ENCODE assay signal across 1 cellular context in the genomic region with DNA sequence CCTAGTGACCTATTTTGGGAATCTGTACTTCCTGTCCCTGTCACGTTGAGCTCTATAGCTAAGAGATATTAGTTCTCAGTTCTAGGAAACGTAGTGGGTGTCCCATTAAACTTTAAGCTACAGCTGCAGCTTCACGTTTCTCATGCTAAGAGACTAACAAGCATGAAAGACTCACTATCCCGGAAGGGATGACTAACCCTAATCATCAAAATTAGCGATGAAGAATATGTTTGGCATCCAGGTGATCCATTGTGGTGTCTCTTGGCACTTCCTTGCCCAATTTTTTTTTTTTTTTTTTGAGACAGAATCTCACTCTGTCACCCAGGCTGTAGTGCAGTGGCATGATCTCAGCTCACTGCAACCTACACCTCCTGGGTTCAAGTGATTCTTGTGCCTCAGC.
TF ChIP-seq lines count a peak whose summit lies in the region.

No MANE protein-coding gene starts in this region.

TF ChIP-seq in GM23338, 12 proteins besides CTCF, POLR2A, EP300 and RAD21 (continued from another document):
- TF ChIP-seq, protein P1, sequence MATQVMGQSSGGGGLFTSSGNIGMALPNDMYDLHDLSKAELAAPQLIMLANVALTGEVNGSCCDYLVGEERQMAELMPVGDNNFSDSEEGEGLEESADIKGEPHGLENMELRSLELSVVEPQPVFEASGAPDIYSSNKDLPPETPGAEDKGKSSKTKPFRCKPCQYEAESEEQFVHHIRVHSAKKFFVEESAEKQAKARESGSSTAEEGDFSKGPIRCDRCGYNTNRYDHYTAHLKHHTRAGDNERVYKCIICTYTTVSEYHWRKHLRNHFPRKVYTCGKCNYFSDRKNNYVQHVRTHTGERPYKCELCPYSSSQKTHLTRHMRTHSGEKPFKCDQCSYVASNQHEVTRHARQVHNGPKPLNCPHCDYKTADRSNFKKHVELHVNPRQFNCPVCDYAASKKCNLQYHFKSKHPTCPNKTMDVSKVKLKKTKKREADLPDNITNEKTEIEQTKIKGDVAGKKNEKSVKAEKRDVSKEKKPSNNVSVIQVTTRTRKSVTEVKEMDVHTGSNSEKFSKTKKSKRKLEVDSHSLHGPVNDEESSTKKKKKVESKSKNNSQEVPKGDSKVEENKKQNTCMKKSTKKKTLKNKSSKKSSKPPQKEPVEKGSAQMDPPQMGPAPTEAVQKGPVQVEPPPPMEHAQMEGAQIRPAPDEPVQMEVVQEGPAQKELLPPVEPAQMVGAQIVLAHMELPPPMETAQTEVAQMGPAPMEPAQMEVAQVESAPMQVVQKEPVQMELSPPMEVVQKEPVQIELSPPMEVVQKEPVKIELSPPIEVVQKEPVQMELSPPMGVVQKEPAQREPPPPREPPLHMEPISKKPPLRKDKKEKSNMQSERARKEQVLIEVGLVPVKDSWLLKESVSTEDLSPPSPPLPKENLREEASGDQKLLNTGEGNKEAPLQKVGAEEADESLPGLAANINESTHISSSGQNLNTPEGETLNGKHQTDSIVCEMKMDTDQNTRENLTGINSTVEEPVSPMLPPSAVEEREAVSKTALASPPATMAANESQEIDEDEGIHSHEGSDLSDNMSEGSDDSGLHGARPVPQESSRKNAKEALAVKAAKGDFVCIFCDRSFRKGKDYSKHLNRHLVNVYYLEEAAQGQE (IDR thresholded peaks at IDR 0.05; ENCODE audit: unreplicated experiment), result no peak
- no peak for TF ChIP-seq JUNB (IDR thresholded peaks at IDR 0.05; ENCODE audit: unreplicated experiment)
- no peak for TF ChIP-seq EZH2phosphoT487 (IDR thresholded peaks at IDR 0.05; ENCODE audit: unreplicated experiment)
- TF ChIP-seq EZH2 (IDR thresholded peaks at IDR 0.05; ENCODE audit: low read depth, unreplicated experiment), result no peak
- no peak for TF ChIP-seq ZNF331 (CRISPR knock-in tag; IDR thresholded peaks at IDR 0.05; ENCODE audit: low read depth)
- TF ChIP-seq NANOG (IDR thresholded peaks at IDR 0.05; ENCODE audit: borderline replicate concordance), result no peak
- no peak for TF ChIP-seq STAT1 (IDR thresholded peaks at IDR 0.05; ENCODE audit: unreplicated experiment)
- TF ChIP-seq, protein P2, sequence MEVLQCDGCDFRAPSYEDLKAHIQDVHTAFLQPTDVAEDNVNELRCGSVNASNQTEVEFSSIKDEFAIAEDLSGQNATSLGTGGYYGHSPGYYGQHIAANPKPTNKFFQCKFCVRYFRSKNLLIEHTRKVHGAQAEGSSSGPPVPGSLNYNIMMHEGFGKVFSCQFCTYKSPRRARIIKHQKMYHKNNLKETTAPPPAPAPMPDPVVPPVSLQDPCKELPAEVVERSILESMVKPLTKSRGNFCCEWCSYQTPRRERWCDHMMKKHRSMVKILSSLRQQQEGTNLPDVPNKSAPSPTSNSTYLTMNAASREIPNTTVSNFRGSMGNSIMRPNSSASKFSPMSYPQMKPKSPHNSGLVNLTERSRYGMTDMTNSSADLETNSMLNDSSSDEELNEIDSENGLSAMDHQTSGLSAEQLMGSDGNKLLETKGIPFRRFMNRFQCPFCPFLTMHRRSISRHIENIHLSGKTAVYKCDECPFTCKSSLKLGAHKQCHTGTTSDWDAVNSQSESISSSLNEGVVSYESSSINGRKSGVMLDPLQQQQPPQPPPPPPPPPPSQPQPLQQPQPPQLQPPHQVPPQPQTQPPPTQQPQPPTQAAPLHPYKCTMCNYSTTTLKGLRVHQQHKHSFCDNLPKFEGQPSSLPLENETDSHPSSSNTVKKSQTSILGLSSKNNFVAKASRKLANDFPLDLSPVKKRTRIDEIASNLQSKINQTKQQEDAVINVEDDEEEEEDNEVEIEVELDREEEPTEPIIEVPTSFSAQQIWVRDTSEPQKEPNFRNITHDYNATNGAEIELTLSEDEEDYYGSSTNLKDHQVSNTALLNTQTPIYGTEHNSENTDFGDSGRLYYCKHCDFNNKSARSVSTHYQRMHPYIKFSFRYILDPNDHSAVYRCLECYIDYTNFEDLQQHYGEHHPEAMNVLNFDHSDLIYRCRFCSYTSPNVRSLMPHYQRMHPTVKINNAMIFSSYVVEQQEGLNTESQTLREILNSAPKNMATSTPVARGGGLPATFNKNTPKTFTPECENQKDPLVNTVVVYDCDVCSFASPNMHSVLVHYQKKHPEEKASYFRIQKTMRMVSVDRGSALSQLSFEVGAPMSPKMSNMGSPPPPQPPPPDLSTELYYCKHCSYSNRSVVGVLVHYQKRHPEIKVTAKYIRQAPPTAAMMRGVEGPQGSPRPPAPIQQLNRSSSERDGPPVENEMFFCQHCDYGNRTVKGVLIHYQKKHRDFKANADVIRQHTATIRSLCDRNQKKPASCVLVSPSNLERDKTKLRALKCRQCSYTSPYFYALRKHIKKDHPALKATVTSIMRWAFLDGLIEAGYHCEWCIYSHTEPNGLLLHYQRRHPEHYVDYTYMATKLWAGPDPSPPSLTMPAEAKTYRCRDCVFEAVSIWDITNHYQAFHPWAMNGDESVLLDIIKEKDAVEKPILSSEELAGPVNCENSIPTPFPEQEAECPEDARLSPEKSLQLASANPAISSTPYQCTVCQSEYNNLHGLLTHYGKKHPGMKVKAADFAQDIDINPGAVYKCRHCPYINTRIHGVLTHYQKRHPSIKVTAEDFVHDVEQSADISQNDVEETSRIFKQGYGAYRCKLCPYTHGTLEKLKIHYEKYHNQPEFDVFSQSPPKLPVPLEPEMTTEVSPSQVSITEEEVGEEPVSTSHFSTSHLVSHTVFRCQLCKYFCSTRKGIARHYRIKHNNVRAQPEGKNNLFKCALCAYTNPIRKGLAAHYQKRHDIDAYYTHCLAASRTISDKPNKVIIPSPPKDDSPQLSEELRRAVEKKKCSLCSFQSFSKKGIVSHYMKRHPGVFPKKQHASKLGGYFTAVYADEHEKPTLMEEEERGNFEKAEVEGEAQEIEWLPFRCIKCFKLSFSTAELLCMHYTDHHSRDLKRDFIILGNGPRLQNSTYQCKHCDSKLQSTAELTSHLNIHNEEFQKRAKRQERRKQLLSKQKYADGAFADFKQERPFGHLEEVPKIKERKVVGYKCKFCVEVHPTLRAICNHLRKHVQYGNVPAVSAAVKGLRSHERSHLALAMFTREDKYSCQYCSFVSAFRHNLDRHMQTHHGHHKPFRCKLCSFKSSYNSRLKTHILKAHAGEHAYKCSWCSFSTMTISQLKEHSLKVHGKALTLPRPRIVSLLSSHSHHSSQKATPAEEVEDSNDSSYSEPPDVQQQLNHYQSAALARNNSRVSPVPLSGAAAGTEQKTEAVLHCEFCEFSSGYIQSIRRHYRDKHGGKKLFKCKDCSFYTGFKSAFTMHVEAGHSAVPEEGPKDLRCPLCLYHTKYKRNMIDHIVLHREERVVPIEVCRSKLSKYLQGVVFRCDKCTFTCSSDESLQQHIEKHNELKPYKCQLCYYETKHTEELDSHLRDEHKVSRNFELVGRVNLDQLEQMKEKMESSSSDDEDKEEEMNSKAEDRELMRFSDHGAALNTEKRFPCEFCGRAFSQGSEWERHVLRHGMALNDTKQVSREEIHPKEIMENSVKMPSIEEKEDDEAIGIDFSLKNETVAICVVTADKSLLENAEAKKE (CRISPR knock-in tag; IDR thresholded peaks at IDR 0.05), result no peak
- no peak for TF ChIP-seq ZNF114 (CRISPR knock-in tag; IDR thresholded peaks at IDR 0.05)
- no peak for TF ChIP-seq CREB1 (CRISPR knock-in tag; IDR thresholded peaks at IDR 0.05; ENCODE audit: low read depth)
TF ChIP-seq in GM23338: peak in this region for 0.
